In genomic region chr10:19947203-19947602, GRCh38 we compare ENCODE assay signal across 16 cellular contexts.
A peak's percentile ranks its signal among the peaks of the same experiment; 100 is the strongest.
DNase-seq lines count a peak whose midpoint lies in the region; ATAC-seq, FAIRE-seq and TF ChIP-seq lines count a peak whose summit lies in the region.
"Had no signal": no experiment of that assay in that cellular context is flagged by ENCODE, and none has a peak within 500 bp of the region (broad histone marks: within the 10 kb centered on the region; RNA-seq: fewer than 3 reads in every experiment).

No MANE protein-coding gene starts in this region.

- no peak overlapping the region for H3K4me3 ChIP-seq in gastrocnemius medialis
- H3K4me3 ChIP-seq: testis had no signal

- H3K27ac ChIP-seq in gastrocnemius medialis, result peak overlapping the region; percentile 47 to 70 (median 53)

- H3K36me3 ChIP-seq in gastrocnemius medialis, result no peaks in the 10 kb centered on the region

- CTCF ChIA-PET in activated CD4-positive, alpha-beta memory T cell treated with anti-CD3 and anti-CD28 coated beads for 36 hours (lab: Charles Lee), result interaction anchor here (0.6 kb wide), 1 partner anchor 123 kb away, joined by 3 read pairs; no protein-coding TSS in a partner anchor

- in situ Hi-C loops in gastrocnemius medialis (cut with MboI; ENCODE audit: low sequenced_read_pairs in 4 of 4), result no loop called here

- no peak overlapping the region for H3K27ac Mint-ChIP-seq in activated naive CD8-positive, alpha-beta T cell treated with anti-CD3 and anti-CD28 coated beads, Interleukin-2, amount 50 U/mL, for 24 hours
- H3K27ac Mint-ChIP-seq in activated CD4-positive, alpha-beta memory T cell treated with anti-CD3 and anti-CD28 coated beads for 36 hours, result no peak overlapping the region
- H3K27ac Mint-ChIP-seq: activated CD4-positive, alpha-beta T cell treated with anti-CD3 and anti-CD28 coated beads for 36 hours; HFFc6 had no signal

- TF ChIP-seq POLR2A in gastrocnemius medialis (IDR thresholded peaks at IDR 0.05), result no peak

- POLR2A ChIA-PET in activated CD4-positive, alpha-beta memory T cell treated with anti-CD3 and anti-CD28 coated beads for 36 hours (lab: Charles Lee), result no interaction called here

- no peaks in the 10 kb centered on the region for H3K36me3 Mint-ChIP-seq in activated naive CD8-positive, alpha-beta T cell treated with anti-CD3 and anti-CD28 coated beads, Interleukin-2, amount 50 U/mL, for 24 hours (ENCODE audit: low read depth)
- H3K36me3 Mint-ChIP-seq in activated CD4-positive, alpha-beta memory T cell treated with anti-CD3 and anti-CD28 coated beads for 36 hours, result no peaks in the 10 kb centered on the region

- peak; percentile 21 for FAIRE-seq in endometrium (lab: Jason Lieb, UNC)
- FAIRE-seq: bronchial epithelial cell had no signal

- H3K27me3 Mint-ChIP-seq in activated naive CD8-positive, alpha-beta T cell treated with anti-CD3 and anti-CD28 coated beads, Interleukin-2, amount 50 U/mL, for 24 hours, result no peaks in the 10 kb centered on the region
- no peaks in the 10 kb centered on the region for H3K27me3 Mint-ChIP-seq in activated CD4-positive, alpha-beta memory T cell treated with anti-CD3 and anti-CD28 coated beads for 36 hours
- H3K27me3 Mint-ChIP-seq: activated CD4-positive, alpha-beta T cell treated with anti-CD3 and anti-CD28 coated beads for 36 hours had no signal

- H3K4me1 Mint-ChIP-seq in activated naive CD8-positive, alpha-beta T cell treated with anti-CD3 and anti-CD28 coated beads, Interleukin-2, amount 50 U/mL, for 24 hours, result no peaks in the 10 kb centered on the region
- H3K4me1 Mint-ChIP-seq in activated CD4-positive, alpha-beta memory T cell treated with anti-CD3 and anti-CD28 coated beads for 36 hours (ENCODE audit: low read depth), result no peaks in the 10 kb centered on the region
- H3K4me1 Mint-ChIP-seq: activated CD4-positive, alpha-beta T cell treated with anti-CD3 and anti-CD28 coated beads for 36 hours had no signal

- H3K27me3 ChIP-seq in gastrocnemius medialis, result no peaks in the 10 kb centered on the region
- H3K27me3 ChIP-seq: testis had no signal

- peaks cover 26 to 38% of the 10 kb centered on the region in 2 donors for H3K4me1 ChIP-seq in gastrocnemius medialis

- no peak overlapping the region for H3K4me3 Mint-ChIP-seq in activated naive CD8-positive, alpha-beta T cell treated with anti-CD3 and anti-CD28 coated beads, Interleukin-2, amount 50 U/mL, for 24 hours
- no peak overlapping the region for H3K4me3 Mint-ChIP-seq in activated CD4-positive, alpha-beta memory T cell treated with anti-CD3 and anti-CD28 coated beads for 36 hours
- H3K4me3 Mint-ChIP-seq: activated CD4-positive, alpha-beta T cell treated with anti-CD3 and anti-CD28 coated beads for 36 hours; HFFc6 had no signal

- no peaks in the 10 kb centered on the region for H3K9me3 Mint-ChIP-seq in activated naive CD8-positive, alpha-beta T cell treated with anti-CD3 and anti-CD28 coated beads, Interleukin-2, amount 50 U/mL, for 24 hours
- peaks cover 6% of the 10 kb centered on the region for H3K9me3 Mint-ChIP-seq in activated CD4-positive, alpha-beta memory T cell treated with anti-CD3 and anti-CD28 coated beads for 36 hours

- DNase-seq in gastrocnemius medialis (no peak), NCI-H1436 (lab: John Stamatoyannopoulos, UW) (no peak)
- no peak for DNase-seq in activated naive CD8-positive, alpha-beta T cell treated with anti-CD3 and anti-CD28 coated beads, Interleukin-2, amount 50 U/mL, for 24 hours
- no peak for DNase-seq in activated CD4-positive, alpha-beta memory T cell treated with anti-CD3 and anti-CD28 coated beads for 36 hours
- DNase-seq: activated CD4-positive, alpha-beta T cell treated with anti-CD3 and anti-CD28 coated beads for 36 hours; DND-41; HFFc6; KG1; NCI-H2081; NCI-H446; RPMI8226; testis had no signal

- no peaks in the 10 kb centered on the region for H3K9me3 ChIP-seq in gastrocnemius medialis
- H3K9me3 ChIP-seq: testis had no signal

- no peak for TF ChIP-seq CTCF in gastrocnemius medialis (IDR thresholded peaks at IDR 0.05 in 4 of 5, conservative IDR thresholded peaks at IDR 0.05 in 1 of 5)

- ATAC-seq in GM18867 (IDR thresholded peaks at IDR 0.05; ENCODE audit: unreplicated experiment) (peak; percentile 14), GM21825 (IDR thresholded peaks at IDR 0.05; ENCODE audit: unreplicated experiment) (peak; percentile 10), gastrocnemius medialis (peak; percentile 51 to 62)
- no peak for ATAC-seq in activated naive CD8-positive, alpha-beta T cell treated with anti-CD3 and anti-CD28 coated beads, Interleukin-2, amount 50 U/mL, for 24 hours
- ATAC-seq: activated CD4-positive, alpha-beta T cell treated with anti-CD3 and anti-CD28 coated beads for 36 hours had no signal

- intact Hi-C loops in gastrocnemius medialis (cut with DNase I; ENCODE audit: low total_unique reads), result no loop called here
- intact Hi-C loops in activated CD4-positive, alpha-beta memory T cell treated with anti-CD3 and anti-CD28 coated beads for 36 hours (cut with micrococcal nuclease), result no loop called here
